In genomic region chr19:35716985-35717664, GRCh38 we compare ENCODE assay signal across 7 cellular contexts. TPM values are rescaled to one million over a fixed set of nuclear protein-coding genes. Genes with fewer than 3 reads are reported as not detected.
DNase-seq lines count a peak whose midpoint lies in the region; ATAC-seq, FAIRE-seq and TF ChIP-seq lines count a peak whose summit lies in the region.

No MANE protein-coding gene starts in this region.

- intact Hi-C loops in GM12878 (cut with micrococcal nuclease; ENCODE audit: unreplicated experiment) = loop anchor here (1.0 to 2.0 kb wide), 4 partner anchors 23 to 214 kb away; partner anchors contain the start of genes PSENEN and U2AF1L4
- intact Hi-C loops in sciatic nerve (cut with DNase I) = loop anchor here (5.0 to 10.0 kb wide), 2 partner anchors 170 to 572 kb away; partner anchors contain the start of genes FXYD7 and TMEM147

- H3K36me3 ChIP-seq in GM12878 (ENCODE audit: control insufficient read depth in 2 of 2, insufficient read depth in 2 of 2, low read length in 1 of 2) = peaks cover 0 to 7% of the 10 kb centered on the region in 2 experiments; a peak in 3 of 4 replicates

- peak; percentile 30 to 76 (median 74); a peak in 5 of 6 replicates for TF ChIP-seq CTCF in GM12878 (IDR thresholded peaks at IDR 0.05 in 2 of 3, conservative IDR thresholded peaks at IDR 0.05 in 1 of 3; ENCODE audit: control insufficient read depth in 2 of 3, extremely low read depth in 1 of 3, insufficient read depth in 1 of 3, low read depth in 3 of 3, low read length in 3 of 3)

- in situ Hi-C loops in GM12878 (cut with MboI) = no loop called here

- ATAC-seq in GM18498 (IDR thresholded peaks at IDR 0.05; ENCODE audit: unreplicated experiment) (peak; percentile 71), HG02870 (IDR thresholded peaks at IDR 0.05; ENCODE audit: unreplicated experiment) (peak; percentile 53), GM12878 (peak; percentile 75), sciatic nerve (peak; percentile 95)

- peak overlapping the region; percentile 99 for H3K4me2 ChIP-seq in GM12878 (ENCODE audit: control insufficient read depth, insufficient read depth)

- peak; percentile 93 for DNase-seq in NCI-H1694 treated with DMSO at 0.1 percent for 48 hours (lab: John Stamatoyannopoulos, UW)
- DNase-seq in T-helper 9 cell = peak; percentile 92
- peak; percentile 77 for DNase-seq in GM12878 (ENCODE audit: low read depth, low spot score)
- peak; percentile 52 to 99 (median 80) for DNase-seq in hypothalamus (lab: John Stamatoyannopoulos, UW)
- peak; percentile 96 for DNase-seq in sciatic nerve (ENCODE audit: low spot score)

- H4K20me1 ChIP-seq in GM12878 (ENCODE audit: control insufficient read depth, insufficient read depth) = no peaks in the 10 kb centered on the region

- peaks cover 68% of the 10 kb centered on the region for H3K79me2 ChIP-seq in GM12878 (ENCODE audit: control insufficient read depth, insufficient read depth, low read length)

- no peak for TF ChIP-seq EP300 in GM12878 (IDR thresholded peaks at IDR 0.05; ENCODE audit: borderline replicate concordance in 1 of 2, control insufficient read depth in 1 of 2, low read depth in 2 of 2, low read length in 2 of 2)

- peak overlapping the region; percentile 77 for H3K9ac ChIP-seq in GM12878 (ENCODE audit: control insufficient read depth, insufficient read depth, low read length)

- H3K4me3 ChIP-seq in GM12878 = peak overlapping the region; percentile 82

- no peaks in the 10 kb centered on the region for H3K27me3 ChIP-seq in GM12878 (replicated peaks in 1 of 2; ENCODE audit: control insufficient read depth in 2 of 2, insufficient read depth in 2 of 2, low read length in 1 of 2)

- POLR2A ChIA-PET in GM12878 (lab: Charles Lee) = interaction anchor here (1.8 kb wide), 1 partner anchor 25 kb away, joined by 12 read pairs; the partner anchor contains the start of gene IGFLR1

- RAD21 ChIA-PET in GM12878 (lab: Charles Lee; ENCODE audit: unreplicated experiment) = no interaction called here

- peak; percentile 77 for TF ChIP-seq POLR2A in GM12878 (IDR thresholded peaks at IDR 0.05; ENCODE audit: low read depth, low read length)

- H3K27ac ChIP-seq in GM12878 (ENCODE audit: control insufficient read depth, insufficient read depth) = peak overlapping the region; percentile 95

- CTCF ChIA-PET in GM12878 (lab: Yijun Ruan, JAX) = no interaction called here

- peaks cover 31% of the 10 kb centered on the region for H3K4me1 ChIP-seq in GM12878 (ENCODE audit: control insufficient read depth, insufficient read depth, low read length)

- H2AFZ ChIP-seq in GM12878 (ENCODE audit: control insufficient read depth, low read depth, low read length) = peak overlapping the region; percentile 87

- FAIRE-seq in GM12878 (lab: Jason Lieb, UNC) = peak; percentile 61

- peak; percentile 52 for TF ChIP-seq RAD21 in GM12878 (IDR thresholded peaks at IDR 0.05; ENCODE audit: insufficient read depth, low read depth, low read length)

- no peaks in the 10 kb centered on the region for H3K9me3 ChIP-seq in GM12878 (replicated peaks; ENCODE audit: control insufficient read depth, insufficient read depth, low read length)

- whole genome bisulfite sequencing in GM12878 (ENCODE audit: insufficient coverage, insufficient replicate concordance, low lambda C conversion rate, missing lambda C conversion rate) = 1% methylated on average over 54 of the region's 61 CpGs

- SMC1A ChIA-PET in GM12878 (lab: Charles Lee; ENCODE audit: uncharacterized antibody, unreplicated experiment) = no interaction called here

- no TSS peak for BruUV-seq in GM12878 (replicated peaks; lab: Mats Ljungman, UMichigan)

RNA-seq across cellular contexts. Expression of gene KMT2B, which starts 0.7 kb away (rescaled TPM):
- 27.0 and 31.3 TPM in 2 replicates for total RNA-seq in GM12878 (2013; cell fraction: nucleolus; rRNA removed)
- total RNA-seq in GM12878 (2014; rRNA removed) = 5.3 and 7.8 TPM in 2 replicates
- total RNA-seq in GM12878 (2014; rRNA removed; fragmentation: Illumina TruSeq; extraction: Trizol) = 3.8 and 3.9 TPM in 2 replicates
- 35.3 and 35.6 TPM in 2 replicates for total RNA-seq in GM12878 (2021)
- polyA plus RNA-seq in GM12878 (2011; ENCODE audit: low read depth) = 15.0 TPM
- polyA plus RNA-seq in GM12878 (2011; rRNA removed) = 6.8 and 14.9 TPM in 2 replicates
- 19.6 and 23.0 TPM in 2 replicates for polyA plus RNA-seq in GM12878 (2011; cell fraction: cytosol; rRNA removed)
- 112 and 185 TPM in 2 replicates for polyA plus RNA-seq in GM12878 (2011; cell fraction: nucleus; rRNA removed)
- polyA plus RNA-seq in GM12878 (2012) = 29.0 and 37.1 TPM in 2 replicates
- polyA plus RNA-seq in GM12878 (2014; fragmentation: Illumina TruSeq; extraction: Trizol) = 7.6 and 14.7 TPM in 2 replicates
- under 1 TPM; 0.71 to 0.91 TPM for polyA plus RNA-seq in GM12878 (2014; fragmentation: Nextera tagmentation; extraction: Ambion mirVana)
- polyA plus RNA-seq in GM12878 (2014; rRNA removed) = 21.9 and 23.0 TPM in 2 replicates
- 1 to 10 TPM; 4.0 to 4.1 TPM for polyA plus RNA-seq in GM12878 (2016; fragmentation: Nextera tagmentation; extraction: Ambion mirVana)
- polyA minus RNA-seq in GM12878 (2011; rRNA and poly(A)+ RNA removed) = 8.0 and 8.4 TPM in 2 replicates
- 6.1 and 10.9 TPM in 2 replicates for polyA minus RNA-seq in GM12878 (2011; cell fraction: cytosol; rRNA and poly(A)+ RNA removed)
- polyA minus RNA-seq in GM12878 (2011; cell fraction: nucleus; rRNA and poly(A)+ RNA removed) = 10.0 and 17.1 TPM in 2 replicates
- 41.1 TPM for total RNA-seq in sciatic nerve

RNA-seq across cellular contexts. Expression of gene ZBTB32, which starts 12.8 kb away (rescaled TPM):
- total RNA-seq in GM12878 (2013; cell fraction: nucleolus; rRNA removed) = 41.3 and 46.9 TPM in 2 replicates
- total RNA-seq in GM12878 (2014; rRNA removed) (11.0 and 13.9 TPM in 2 replicates), GM12878 (2014; rRNA removed; fragmentation: Illumina TruSeq; extraction: Trizol) (11.0 and 11.4 TPM in 2 replicates), GM12878 (2021) (45.6 and 46.7 TPM in 2 replicates), sciatic nerve (0.18 TPM)
- 7.2 TPM for polyA plus RNA-seq in GM12878 (2011; ENCODE audit: low read depth)
- polyA plus RNA-seq in GM12878 (2011; rRNA removed) (10.2 and 18.2 TPM in 2 replicates), GM12878 (2014; fragmentation: Illumina TruSeq; extraction: Trizol) (6.2 and 13.2 TPM in 2 replicates), GM12878 (2014; fragmentation: Nextera tagmentation; extraction: Ambion mirVana) (1 to 10 TPM; 1.0 to 3.6 TPM), GM12878 (2014; rRNA removed) (34.7 and 36.7 TPM in 2 replicates), GM12878 (2016; fragmentation: Nextera tagmentation; extraction: Ambion mirVana) (10 to 100 TPM; 32.4 to 36.4 TPM)
- polyA plus RNA-seq in GM12878 (2011; cell fraction: cytosol; rRNA removed) = 15.1 and 26.3 TPM in 2 replicates
- 78.5 and 107 TPM in 2 replicates for polyA plus RNA-seq in GM12878 (2011; cell fraction: nucleus; rRNA removed)
- 22.0 and 36.4 TPM in 2 replicates for polyA plus RNA-seq in GM12878 (2012)
- polyA minus RNA-seq in GM12878 (2011; rRNA and poly(A)+ RNA removed) = 6.7 and 12.7 TPM in 2 replicates
- polyA minus RNA-seq in GM12878 (2011; cell fraction: cytosol; rRNA and poly(A)+ RNA removed) = 8.8 and 10.2 TPM in 2 replicates
- 17.0 and 21.9 TPM in 2 replicates for polyA minus RNA-seq in GM12878 (2011; cell fraction: nucleus; rRNA and poly(A)+ RNA removed)

RNA-seq across cellular contexts. Expression of gene IGFLR1, which starts 25.1 kb away (rescaled TPM):
- total RNA-seq in GM12878 (2013; cell fraction: nucleolus; rRNA removed) = 16.2 and 19.9 TPM in 2 replicates
- total RNA-seq in GM12878 (2014; rRNA removed) (27.2 and 28.7 TPM in 2 replicates), GM12878 (2014; rRNA removed; fragmentation: Illumina TruSeq; extraction: Trizol) (8.3 and 9.1 TPM in 2 replicates), GM12878 (2021) (35.3 and 41.7 TPM in 2 replicates), sciatic nerve (10.8 TPM)
- polyA plus RNA-seq in GM12878 (2011; ENCODE audit: low read depth) = 11.1 TPM
- polyA plus RNA-seq in GM12878 (2011; rRNA removed) (10.1 and 22.4 TPM in 2 replicates), GM12878 (2014; fragmentation: Illumina TruSeq; extraction: Trizol) (5.9 and 8.7 TPM in 2 replicates), GM12878 (2014; fragmentation: Nextera tagmentation; extraction: Ambion mirVana) (10 to 100 TPM in 1 of 2 experiments, 1 to 10 TPM in 1; 2.5 to 11.9 TPM), GM12878 (2014; rRNA removed) (39.9 and 47.9 TPM in 2 replicates), GM12878 (2016; fragmentation: Nextera tagmentation; extraction: Ambion mirVana) (10 to 100 TPM; 36.4 to 36.8 TPM)
- polyA plus RNA-seq in GM12878 (2011; cell fraction: cytosol; rRNA removed) = 46.7 and 55.5 TPM in 2 replicates
- 75.6 and 89.2 TPM in 2 replicates for polyA plus RNA-seq in GM12878 (2011; cell fraction: nucleus; rRNA removed)
- polyA plus RNA-seq in GM12878 (2012) = 30.0 and 41.7 TPM in 2 replicates
- 7.2 and 17.9 TPM in 2 replicates for polyA minus RNA-seq in GM12878 (2011; rRNA and poly(A)+ RNA removed)
- 9.4 and 12.4 TPM in 2 replicates for polyA minus RNA-seq in GM12878 (2011; cell fraction: cytosol; rRNA and poly(A)+ RNA removed)
- 11.1 and 12.0 TPM in 2 replicates for polyA minus RNA-seq in GM12878 (2011; cell fraction: nucleus; rRNA and poly(A)+ RNA removed)

RNA-seq across cellular contexts. Expression of gene U2AF1L4, which starts 28.1 kb away (rescaled TPM):
- 13.8 and 17.3 TPM in 2 replicates for total RNA-seq in GM12878 (2013; cell fraction: nucleolus; rRNA removed)
- total RNA-seq in GM12878 (2014; rRNA removed) (9.4 and 14.0 TPM in 2 replicates), GM12878 (2014; rRNA removed; fragmentation: Illumina TruSeq; extraction: Trizol) (7.9 and 9.3 TPM in 2 replicates), GM12878 (2021) (13.0 and 16.4 TPM in 2 replicates), sciatic nerve (22.9 TPM)
- 14.2 TPM for polyA plus RNA-seq in GM12878 (2011; ENCODE audit: low read depth)
- polyA plus RNA-seq in GM12878 (2011; rRNA removed) (11.8 and 16.2 TPM in 2 replicates), GM12878 (2014; fragmentation: Illumina TruSeq; extraction: Trizol) (9.6 and 13.4 TPM in 2 replicates), GM12878 (2014; fragmentation: Nextera tagmentation; extraction: Ambion mirVana) (10 to 100 TPM in 1 of 2 experiments, 1 to 10 TPM in 1; 9.6 to 13.7 TPM), GM12878 (2014; rRNA removed) (21.6 and 22.1 TPM in 2 replicates), GM12878 (2016; fragmentation: Nextera tagmentation; extraction: Ambion mirVana) (10 to 100 TPM; 17.1 to 17.4 TPM)
- polyA plus RNA-seq in GM12878 (2011; cell fraction: cytosol; rRNA removed) = 20.8 and 27.3 TPM in 2 replicates
- polyA plus RNA-seq in GM12878 (2011; cell fraction: nucleus; rRNA removed) = 93.8 and 102 TPM in 2 replicates
- 18.6 and 26.0 TPM in 2 replicates for polyA plus RNA-seq in GM12878 (2012)
- 12.8 and 16.6 TPM in 2 replicates for polyA minus RNA-seq in GM12878 (2011; rRNA and poly(A)+ RNA removed)
- polyA minus RNA-seq in GM12878 (2011; cell fraction: cytosol; rRNA and poly(A)+ RNA removed) = 8.8 and 10.0 TPM in 2 replicates
- polyA minus RNA-seq in GM12878 (2011; cell fraction: nucleus; rRNA and poly(A)+ RNA removed) = 14.4 and 23.5 TPM in 2 replicates

RNA-seq across cellular contexts. Expression of gene PSENEN, which starts 28.3 kb away (rescaled TPM):
- 2.8 and 4.2 TPM in 2 replicates for total RNA-seq in GM12878 (2013; cell fraction: nucleolus; rRNA removed)
- total RNA-seq in GM12878 (2014; rRNA removed) (37.8 and 39.4 TPM in 2 replicates), GM12878 (2014; rRNA removed; fragmentation: Illumina TruSeq; extraction: Trizol) (34.3 and 34.7 TPM in 2 replicates), GM12878 (2021) (35.6 and 42.9 TPM in 2 replicates), sciatic nerve (45.6 TPM)
- polyA plus RNA-seq in GM12878 (2011; ENCODE audit: low read depth) = 6.0 TPM
- polyA plus RNA-seq in GM12878 (2011; rRNA removed) (10.5 and 14.4 TPM in 2 replicates), GM12878 (2014; fragmentation: Illumina TruSeq; extraction: Trizol) (29.9 and 35.1 TPM in 2 replicates), GM12878 (2014; fragmentation: Nextera tagmentation; extraction: Ambion mirVana) (100 to 1,000 TPM; 143 to 178 TPM), GM12878 (2014; rRNA removed) (32.3 and 44.0 TPM in 2 replicates), GM12878 (2016; fragmentation: Nextera tagmentation; extraction: Ambion mirVana) (10 to 100 TPM; 62.6 to 66.7 TPM)
- polyA plus RNA-seq in GM12878 (2011; cell fraction: cytosol; rRNA removed) = 23.6 and 28.8 TPM in 2 replicates
- 14.0 and 17.6 TPM in 2 replicates for polyA plus RNA-seq in GM12878 (2011; cell fraction: nucleus; rRNA removed)
- polyA plus RNA-seq in GM12878 (2012) = 35.0 and 36.0 TPM in 2 replicates
- 9.1 and 21.3 TPM in 2 replicates for polyA minus RNA-seq in GM12878 (2011; rRNA and poly(A)+ RNA removed)
- 4.5 and 4.8 TPM in 2 replicates for polyA minus RNA-seq in GM12878 (2011; cell fraction: cytosol; rRNA and poly(A)+ RNA removed)
- 3.5 and 3.9 TPM in 2 replicates for polyA minus RNA-seq in GM12878 (2011; cell fraction: nucleus; rRNA and poly(A)+ RNA removed)

Comparison
In these comparisons a context has a peak if more than half of its experiments do, and no peak if none do; other contexts are left out.
1. Peak in every context shown above with its lines: DNase-seq, ATAC-seq, H3K4me3 ChIP-seq and H3K27ac ChIP-seq.
2. RNA of gene ZBTB32, which starts 12.8 kb away (total RNA-seq): 11.0 to 46.9 TPM in GM12878; 0.18 TPM in sciatic nerve (single experiment); every median in the first group is over 10 times any median in the second.